In the genomic region with DNA sequence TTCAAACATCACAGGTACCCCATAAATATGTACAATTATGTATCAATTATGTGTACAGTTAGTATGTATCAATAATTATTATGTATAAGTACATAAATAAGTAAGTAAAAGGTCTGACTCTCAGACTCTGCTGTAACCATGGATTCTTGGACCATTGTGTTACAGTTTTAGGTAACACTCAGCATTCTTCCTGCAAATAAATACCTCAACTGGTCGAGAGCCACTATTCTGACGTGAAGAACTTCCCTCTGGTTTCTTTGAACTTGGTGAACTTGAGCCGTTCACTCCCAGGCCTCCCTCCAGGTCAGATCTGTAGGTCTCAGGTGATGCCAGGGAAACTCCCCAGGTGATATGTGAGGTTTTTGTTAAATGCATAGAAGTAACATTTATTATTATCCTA, we compare ENCODE assay signal across 9 cellular contexts.
"Had no signal": no experiment of that assay in that cellular context is flagged by ENCODE, and none has a peak within 500 bp of the region (broad histone marks: within the 10 kb centered on the region; RNA-seq: fewer than 3 reads in every experiment).

No MANE protein-coding gene starts in this region.

- H3K4me1 ChIP-seq: HAP-1 had no signal

- DNase-seq: GM23248, GOT3, H7, H9, HCEC 1CT, HFFc6 had no signal

- H3K4me3 ChIP-seq: GM23248, GM23338, HAP-1 had no signal

- H3K9me3 ChIP-seq: HAP-1 had no signal

- H3K36me3 ChIP-seq: HAP-1 had no signal

- H3K27ac ChIP-seq: GM23248 had no signal

- ATAC-seq: GM23338, HCT116 had no signal
